In genomic region chr15:89335289-89336041, GRCh38 we compare ENCODE assay signal across 2 cellular contexts.
TF ChIP-seq lines count a peak whose summit lies in the region.

No MANE protein-coding gene starts in this region.

TF ChIP-seq in K562, 482 proteins besides CTCF, POLR2A, EP300 and RAD21 (continues in another document):
- TF ChIP-seq ZNF407 (IDR thresholded peaks at IDR 0.05; ENCODE audit: low read depth) (no peak), CEBPG (CRISPR knock-in tag; IDR thresholded peaks at IDR 0.05) (no peak), CEBPG (tag; conservative IDR thresholded peaks at IDR 0.05 in 1 of 2, IDR thresholded peaks at IDR 0.05 in 1 of 2) (no peak), HDGF (IDR thresholded peaks at IDR 0.05) (no peak), BRF1 (IDR thresholded peaks at IDR 0.05; ENCODE audit: borderline replicate concordance, extremely low read depth, insufficient read length) (no peak), ZNF12 (CRISPR knock-in tag; IDR thresholded peaks at IDR 0.05) (0 out of 2 replicates have a peak, but pooled peaks have one; percentile 2), BRD9 (IDR thresholded peaks at IDR 0.05; ENCODE audit: low read depth, partially characterized antibody) (peak; percentile 48), ARID3B (CRISPR knock-in tag; IDR thresholded peaks at IDR 0.05; ENCODE audit: borderline replicate concordance) (no peak), BDP1 (IDR thresholded peaks at IDR 0.05; ENCODE audit: insufficient read depth, insufficient read length) (no peak), ZBED1 (IDR thresholded peaks at IDR 0.05) (no peak), HOXB6 (CRISPR knock-in tag; IDR thresholded peaks at IDR 0.05; ENCODE audit: borderline replicate concordance) (no peak), IFI16 (CRISPR knock-in tag; IDR thresholded peaks at IDR 0.05) (no peak), KDM5B (IDR thresholded peaks at IDR 0.05; ENCODE audit: insufficient replicate concordance, low read depth, low read length) (no peak), ZNF280B (CRISPR knock-in tag; IDR thresholded peaks at IDR 0.05) (no peak), NONO (IDR thresholded peaks at IDR 0.05; ENCODE audit: low read depth in 2 of 2, low read length in 1 of 2) (no peak), COPS2 (conservative IDR thresholded peaks at IDR 0.05) (no peak), ZNF644 (tag; IDR thresholded peaks at IDR 0.05; ENCODE audit: low read depth) (no peak), EWSR1 (IDR thresholded peaks at IDR 0.05; ENCODE audit: borderline replicate concordance, low read depth, partially characterized antibody) (no peak), TAF9B (IDR thresholded peaks at IDR 0.05; ENCODE audit: partially characterized antibody) (no peak)

TF ChIP-seq in HepG2, 621 proteins besides CTCF, POLR2A, EP300 and RAD21 (continues in another document):
- no peak for TF ChIP-seq SMARCC2 (IDR thresholded peaks at IDR 0.05)
- TF ChIP-seq ATRX (CRISPR knock-in tag; IDR thresholded peaks at IDR 0.05; ENCODE audit: borderline replicate concordance), result no peak
- TF ChIP-seq HNF1B (CRISPR knock-in tag; IDR thresholded peaks at IDR 0.05), result no peak
- TF ChIP-seq ZBTB33 (CRISPR knock-in tag; IDR thresholded peaks at IDR 0.05), result no peak
- 0 out of 4 replicates have a peak, but pooled peaks of 1 of the 2 experiments have one; percentile 7 for TF ChIP-seq ATF4 (CRISPR knock-in tag; IDR thresholded peaks at IDR 0.05)
- TF ChIP-seq CBX2 (IDR thresholded peaks at IDR 0.05; ENCODE audit: low read depth, low read length), result 0 out of 2 replicates have a peak, but pooled peaks have one; percentile 26
- TF ChIP-seq CBX2 (CRISPR knock-in tag; IDR thresholded peaks at IDR 0.05; ENCODE audit: low read depth), result peak; percentile 73; the same call in 1 of the 2 replicates
- TF ChIP-seq ZFP90 (CRISPR knock-in tag; IDR thresholded peaks at IDR 0.05; ENCODE audit: borderline replicate concordance), result no peak
- TF ChIP-seq TBL1XR1 (IDR thresholded peaks at IDR 0.05; ENCODE audit: borderline replicate concordance, low read length, partially characterized antibody), result no peak
- TF ChIP-seq ZNF672 (CRISPR knock-in tag; IDR thresholded peaks at IDR 0.05), result 0 out of 2 replicates have a peak, but pooled peaks have one; percentile 9
- no peak for TF ChIP-seq ZBTB20 (CRISPR knock-in tag; IDR thresholded peaks at IDR 0.05; ENCODE audit: borderline replicate concordance, low read depth)
- TF ChIP-seq NFKB2 (CRISPR knock-in tag; IDR thresholded peaks at IDR 0.05; ENCODE audit: borderline replicate concordance), result no peak
- no peak for TF ChIP-seq NPAS2 (CRISPR knock-in tag; IDR thresholded peaks at IDR 0.05; ENCODE audit: borderline replicate concordance)
- 0 out of 2 replicates have a peak, but pooled peaks have one; percentile 4 for TF ChIP-seq ZNF747 (CRISPR knock-in tag; IDR thresholded peaks at IDR 0.05; ENCODE audit: borderline replicate concordance)
- TF ChIP-seq ZNF260 (CRISPR knock-in tag; IDR thresholded peaks at IDR 0.05; ENCODE audit: borderline replicate concordance, low read depth), result no peak
- TF ChIP-seq CCAR2 (optimal IDR thresholded peaks at IDR 0.05; ENCODE audit: low read depth, low read length), result no peak
- TF ChIP-seq ZNF615 (CRISPR knock-in tag; IDR thresholded peaks at IDR 0.05; ENCODE audit: borderline replicate concordance), result peak; percentile 6; the same call in 1 of the 2 replicates
- TF ChIP-seq ARID5B (CRISPR knock-in tag; IDR thresholded peaks at IDR 0.05), result no peak
- no peak for TF ChIP-seq TFDP1 (CRISPR knock-in tag; IDR thresholded peaks at IDR 0.05; ENCODE audit: borderline replicate concordance)
- 0 out of 2 replicates have a peak, but pooled peaks have one; percentile 9 for TF ChIP-seq MTA1 (CRISPR knock-in tag; IDR thresholded peaks at IDR 0.05; ENCODE audit: borderline replicate concordance)
- no peak for TF ChIP-seq TCF12 (IDR thresholded peaks at IDR 0.05)
- TF ChIP-seq TCF12 (CRISPR knock-in tag; IDR thresholded peaks at IDR 0.05), result no peak
- TF ChIP-seq ZNF292 (CRISPR knock-in tag; IDR thresholded peaks at IDR 0.05; ENCODE audit: borderline replicate concordance, low read depth), result no peak
- peak; percentile 97 for TF ChIP-seq ZMYM3 (CRISPR knock-in tag; IDR thresholded peaks at IDR 0.05)
- TF ChIP-seq MATR3 (CRISPR knock-in tag; IDR thresholded peaks at IDR 0.05), result no peak
- no peak for TF ChIP-seq TEF (CRISPR knock-in tag; IDR thresholded peaks at IDR 0.05)
- no peak for TF ChIP-seq ZNF639 (CRISPR knock-in tag; conservative IDR thresholded peaks at IDR 0.05)
- no peak for TF ChIP-seq NR2C2 (CRISPR knock-in tag; IDR thresholded peaks at IDR 0.05; ENCODE audit: borderline replicate concordance)
- TF ChIP-seq ZNF614 (CRISPR knock-in tag; IDR thresholded peaks at IDR 0.05; ENCODE audit: borderline replicate concordance), result no peak
- TF ChIP-seq GPN1 (CRISPR knock-in tag; IDR thresholded peaks at IDR 0.05; ENCODE audit: borderline replicate concordance), result no peak
- TF ChIP-seq MAX (IDR thresholded peaks at IDR 0.05), result peak; percentile 35; the same call in 1 of the 2 replicates
- TF ChIP-seq ZNF567 (CRISPR knock-in tag; IDR thresholded peaks at IDR 0.05; ENCODE audit: borderline replicate concordance), result no peak
- 0 out of 2 replicates have a peak, but pooled peaks have one; percentile 16 for TF ChIP-seq ZNF101 (CRISPR knock-in tag; IDR thresholded peaks at IDR 0.05; ENCODE audit: borderline replicate concordance, low read depth)
- TF ChIP-seq PATZ1 (CRISPR knock-in tag; IDR thresholded peaks at IDR 0.05), result no peak
- no peak for TF ChIP-seq MLLT10 (CRISPR knock-in tag; IDR thresholded peaks at IDR 0.05)
- TF ChIP-seq RCOR2 (CRISPR knock-in tag; IDR thresholded peaks at IDR 0.05), result no peak
